Comparison of ENCODE assay signal across 12 cellular contexts in genomic region chr15:68315495-68316007, GRCh38. TPM values are rescaled to one million over a fixed set of nuclear protein-coding genes. Genes with fewer than 3 reads are reported as not detected.
DNase-seq lines count a peak whose midpoint lies in the region; ATAC-seq, FAIRE-seq and TF ChIP-seq lines count a peak whose summit lies in the region.
"Had no signal": no experiment of that assay in that cellular context is flagged by ENCODE, and none has a peak within 500 bp of the region (broad histone marks: within the 10 kb centered on the region; RNA-seq: fewer than 3 reads in every experiment).

No MANE protein-coding gene starts in this region.

- H3K79me2 ChIP-seq in endothelial cell of umbilical vein (ENCODE audit: control insufficient read depth, insufficient read depth, low read length): no peaks in the 10 kb centered on the region

- H3K4me2 ChIP-seq in endothelial cell of umbilical vein (ENCODE audit: insufficient read depth, low read length): no peak overlapping the region

- H3K36me3 ChIP-seq in Peyer's patch (no peaks in the 10 kb centered on the region), endothelial cell of umbilical vein (ENCODE audit: control insufficient read depth in 2 of 2, extremely low read depth in 1 of 2, insufficient read depth in 2 of 2, low read length in 2 of 2) (no peaks in the 10 kb centered on the region)

- POLR2A ChIA-PET in activated CD4-positive, alpha-beta T cell treated with anti-CD3 and anti-CD28 coated beads, Interleukin-2, amount 10 ng/mL, durations not matched to agents 7 days and 5 days (lab: Charles Lee): no interaction called here
- POLR2A ChIA-PET in endothelial cell of umbilical vein (lab: Charles Lee): interaction anchor here (0.7 kb wide), 1 partner anchor 34 kb away, joined by 3 read pairs; no protein-coding TSS in a partner anchor

- H3K9me3 ChIP-seq in Peyer's patch (no peaks in the 10 kb centered on the region), endothelial cell of umbilical vein (replicated peaks; ENCODE audit: control insufficient read depth, insufficient read depth, low read length) (no peaks in the 10 kb centered on the region)

- no peaks in the 10 kb centered on the region for H3K27me3 Mint-ChIP-seq in activated CD4-positive, alpha-beta T cell treated with anti-CD3 and anti-CD28 coated beads, Interleukin-2, amount 10 ng/mL, durations not matched to agents 7 days and 5 days

- H4K20me1 ChIP-seq in endothelial cell of umbilical vein (replicated peaks; ENCODE audit: control insufficient read depth, extremely low read depth, insufficient read depth, low read length): no peaks in the 10 kb centered on the region

- no peaks in the 10 kb centered on the region for H3K9me3 Mint-ChIP-seq in activated CD4-positive, alpha-beta T cell treated with anti-CD3 and anti-CD28 coated beads, Interleukin-2, amount 10 ng/mL, durations not matched to agents 7 days and 5 days

- no peaks in the 10 kb centered on the region for H3K9me1 ChIP-seq in endothelial cell of umbilical vein (replicated peaks; ENCODE audit: control insufficient read depth, extremely low read depth, insufficient read depth, low read length)

- H3K4me3 ChIP-seq in Peyer's patch (no peak overlapping the region), endothelial cell of umbilical vein (replicated peaks in 1 of 3; ENCODE audit: insufficient read depth in 1 of 3, low read depth in 1 of 3, low read length in 3 of 3) (no peak overlapping the region)

- FAIRE-seq in endothelial cell of umbilical vein (lab: Jason Lieb, UNC): no peak

- H3K27ac ChIP-seq in Peyer's patch: no peak overlapping the region
- H3K27ac ChIP-seq in endothelial cell of umbilical vein (ENCODE audit: insufficient read depth, low read depth, low read length): no peak overlapping the region

- no peak for TF ChIP-seq POLR2A in Peyer's patch (IDR thresholded peaks at IDR 0.05)
- no peak for TF ChIP-seq POLR2A in endothelial cell of umbilical vein (IDR thresholded peaks at IDR 0.05; ENCODE audit: low read depth, low read length)

- peaks cover 11% of the 10 kb centered on the region for H3K4me1 Mint-ChIP-seq in activated CD4-positive, alpha-beta T cell treated with anti-CD3 and anti-CD28 coated beads, Interleukin-2, amount 10 ng/mL, durations not matched to agents 7 days and 5 days

- H2AFZ ChIP-seq in endothelial cell of umbilical vein (ENCODE audit: low read depth, low read length): no peak overlapping the region

- no peak overlapping the region for H3K4me3 Mint-ChIP-seq in activated CD4-positive, alpha-beta T cell treated with anti-CD3 and anti-CD28 coated beads, Interleukin-2, amount 10 ng/mL, durations not matched to agents 7 days and 5 days

- H3K27ac Mint-ChIP-seq in activated CD4-positive, alpha-beta T cell treated with anti-CD3 and anti-CD28 coated beads, Interleukin-2, amount 10 ng/mL, durations not matched to agents 7 days and 5 days: peak overlapping the region; percentile 86

- dilution Hi-C loops in endothelial cell of umbilical vein (cut with MboI; ENCODE audit: extremely low pct_ligation_motif_present, low sequenced_read_pairs): no loop called here

- no peaks in the 10 kb centered on the region for H3K4me1 ChIP-seq in Peyer's patch
- peaks cover 6% of the 10 kb centered on the region for H3K4me1 ChIP-seq in endothelial cell of umbilical vein (ENCODE audit: control insufficient read depth, extremely low read depth, insufficient read depth, low read length)

- BruUV-seq in endothelial cell of umbilical vein (replicated peaks; lab: Mats Ljungman, UMichigan): no TSS peak

- DNase-seq in activated CD4-positive, alpha-beta T cell treated with anti-CD3 and anti-CD28 coated beads, Interleukin-2, amount 10 ng/mL, durations not matched to agents 7 days and 5 days: no peak
- no peak for DNase-seq in activated CD4-positive, alpha-beta T cell treated with anti-CD3 and anti-CD28 coated beads, Interleukin-2, amount 50 U/mL, for 48 hours
- DNase-seq in Peyer's patch (peak in 2 of 3 donors; percentile 25 to 26), endothelial cell of umbilical vein (ENCODE audit: low read depth, low spot score) (peak; percentile 86), smooth muscle cell of the brain vasculature (ENCODE audit: low read depth, low spot score) (peak; percentile 83), DMS79 (lab: John Stamatoyannopoulos, UW) (no peak)
- no peak for DNase-seq in stimulated activated naive CD8-positive, alpha-beta T cell treated with anti-CD3 and anti-CD28 coated beads, Interleukin-15, Interleukin-2, amounts not matched to agents 100 U/mL and 50 U/mL, for 24 hours
- DNase-seq: DMS153; effector memory CD4-positive, alpha-beta T cell; NCI-H510A; T-helper 9 cell had no signal

- no peak for ATAC-seq in GM18907 (IDR thresholded peaks at IDR 0.05; ENCODE audit: unreplicated experiment)
- no peak for ATAC-seq in stimulated activated naive CD8-positive, alpha-beta T cell treated with anti-CD3 and anti-CD28 coated beads, Interleukin-15, Interleukin-2, amounts not matched to agents 100 U/mL and 50 U/mL, for 24 hours

- H3K27me3 ChIP-seq in Peyer's patch: no peaks in the 10 kb centered on the region
- no peaks in the 10 kb centered on the region for H3K27me3 ChIP-seq in endothelial cell of umbilical vein (ENCODE audit: control insufficient read depth in 2 of 2, insufficient read depth in 2 of 2, low read length in 2 of 2)

- TF ChIP-seq CTCF in Peyer's patch (IDR thresholded peaks at IDR 0.05) (no peak), endothelial cell of umbilical vein (IDR thresholded peaks at IDR 0.05; ENCODE audit: extremely low read depth in 1 of 2, insufficient read depth in 1 of 2, low read depth in 1 of 2, low read length in 2 of 2) (peak in 1 of 2 donors; percentile 8)

- no peaks in the 10 kb centered on the region for H3K36me3 Mint-ChIP-seq in activated CD4-positive, alpha-beta T cell treated with anti-CD3 and anti-CD28 coated beads, Interleukin-2, amount 10 ng/mL, durations not matched to agents 7 days and 5 days (ENCODE audit: low read depth)

- CTCF ChIA-PET in activated CD4-positive, alpha-beta T cell treated with anti-CD3 and anti-CD28 coated beads, Interleukin-2, amount 10 ng/mL, durations not matched to agents 7 days and 5 days (lab: Charles Lee): interaction anchor here (0.5 to 1.7 kb wide), 5 partner anchors 9 to 923 kb away, joined by 3 to 6 read pairs (median 4); no protein-coding TSS in a partner anchor
- CTCF ChIA-PET in endothelial cell of umbilical vein (lab: Charles Lee): interaction anchor here (0.7 to 2.9 kb wide), 20 partner anchors 9 to 609 kb away, joined by 3 to 26 read pairs (median 6); no protein-coding TSS in a partner anchor

- no peak overlapping the region for H3K9ac ChIP-seq in endothelial cell of umbilical vein (replicated peaks; ENCODE audit: extremely low read depth, insufficient read depth, low read length)

- intact Hi-C loops in endothelial cell of umbilical vein (cut with micrococcal nuclease): loop anchor here (2.0 kb wide), 1 partner anchor 67 kb away; no protein-coding TSS in a partner anchor

TF ChIP-seq in endothelial cell of umbilical vein, 7 proteins besides CTCF, POLR2A, EP300 and RAD21:
- TF ChIP-seq MYC (IDR thresholded peaks at IDR 0.05; ENCODE audit: low read depth, low read length) (no peak), EZH2 (IDR thresholded peaks at IDR 0.05; ENCODE audit: borderline replicate concordance, low read depth, low read length, severe bottlenecking) (no peak), JUN (IDR thresholded peaks at IDR 0.05; ENCODE audit: borderline replicate concordance, insufficient read depth, insufficient read length, low read depth) (no peak), GATA2 (IDR thresholded peaks at IDR 0.05; ENCODE audit: insufficient read depth, insufficient read length, low read depth, low read length) (no peak), POLR2AphosphoS5 (IDR thresholded peaks at IDR 0.05; ENCODE audit: insufficient read depth, low read depth, low read length) (no peak), FOS (IDR thresholded peaks at IDR 0.05; ENCODE audit: borderline replicate concordance, insufficient read depth, low read length) (no peak)
- TF ChIP-seq, protein P1, sequence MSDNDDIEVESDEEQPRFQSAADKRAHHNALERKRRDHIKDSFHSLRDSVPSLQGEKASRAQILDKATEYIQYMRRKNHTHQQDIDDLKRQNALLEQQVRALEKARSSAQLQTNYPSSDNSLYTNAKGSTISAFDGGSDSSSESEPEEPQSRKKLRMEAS (IDR thresholded peaks at IDR 0.05; ENCODE audit: insufficient read depth, insufficient read length): no peak

RNA-seq across cellular contexts. Expression of gene FEM1B, which starts 38.0 kb away (rescaled TPM):
- 10 to 100 TPM; 51.7 to 66.3 TPM for total RNA-seq in activated CD4-positive, alpha-beta T cell treated with anti-CD3 and anti-CD28 coated beads, Interleukin-2, amount 10 ng/mL, durations not matched to agents 7 days and 5 days
- 10 to 100 TPM; 28.1 to 48.2 (median 43.0) TPM for total RNA-seq in Peyer's patch
- 33.2 TPM in 2 replicates for total RNA-seq in endothelial cell of umbilical vein
- 11.1 and 16.3 TPM in 2 replicates for polyA plus RNA-seq in endothelial cell of umbilical vein
- polyA plus RNA-seq in endothelial cell of umbilical vein (2011; cell fraction: cytosol; rRNA removed): 10.0 and 15.6 TPM in 2 replicates
- polyA plus RNA-seq in endothelial cell of umbilical vein (2011; cell fraction: nucleus; rRNA removed): 13.9 and 17.7 TPM in 2 replicates
- 12.7 and 17.6 TPM in 2 replicates for polyA plus RNA-seq in endothelial cell of umbilical vein (2012)
- polyA minus RNA-seq in endothelial cell of umbilical vein: 133 and 162 TPM in 2 replicates
- polyA minus RNA-seq in endothelial cell of umbilical vein (2011; cell fraction: cytosol; rRNA and poly(A)+ RNA removed): 122 TPM
- 47.7 and 81.6 TPM in 2 replicates for polyA minus RNA-seq in endothelial cell of umbilical vein (2011; cell fraction: nucleus; rRNA and poly(A)+ RNA removed)

Comparison
In these comparisons a context has a peak if more than half of its experiments do, and no peak if none do; other contexts are left out.
1. DNase-seq: peak in Peyer's patch (2 of 3), endothelial cell of umbilical vein (single experiment) and smooth muscle cell of the brain vasculature (single experiment); none in activated CD4-positive, alpha-beta T cell treated with anti-CD3 and anti-CD28 coated beads, Interleukin-2, amount 10 ng/mL, durations not matched to agents 7 days and 5 days (single experiment), activated CD4-positive, alpha-beta T cell treated with anti-CD3 and anti-CD28 coated beads, Interleukin-2, amount 50 U/mL, for 48 hours (0 of 2), DMS79 (single experiment) and stimulated activated naive CD8-positive, alpha-beta T cell treated with anti-CD3 and anti-CD28 coated beads, Interleukin-15, Interleukin-2, amounts not matched to agents 100 U/mL and 50 U/mL, for 24 hours (single experiment).